Comparison of ENCODE assay signal across 23 cellular contexts in genomic region chr2:143683977-143684376, GRCh38.
"Had no signal": no experiment of that assay in that cellular context is flagged by ENCODE, and none has a peak within 500 bp of the region (broad histone marks: within the 10 kb centered on the region; RNA-seq: fewer than 3 reads in every experiment).

No MANE protein-coding gene starts in this region.

- H3K9me3 ChIP-seq: ascending aorta, breast epithelium had no signal

- H3K9me3 Mint-ChIP-seq: activated CD4-positive, alpha-beta T cell treated with anti-CD3 and anti-CD28 coated beads, Interleukin-2, amount 10 ng/mL, durations not matched to agents 24 days and 14 days; activated CD8-positive, alpha-beta T cell treated with anti-CD3 and anti-CD28 coated beads for 36 hours; activated naive CD4-positive, alpha-beta T cell treated with anti-CD3 and anti-CD28 coated beads, Interleukin-2, amount 50 U/mL, for 24 hours; activated naive CD8-positive, alpha-beta T cell treated with anti-CD3 and anti-CD28 coated beads, Interleukin-2, amount 10 ng/mL, durations not matched to agents 7 days and 5 days; activated T-cell treated with anti-CD3 and anti-CD28 coated beads, Interleukin-2, amount 50 U/mL, for 72 hours; activated T-helper 2 cell treated with anti-CD3 and anti-CD28 coated beads, Interferon-gamma antibody, Interleukin-2, Interleukin-4, amounts not matched to agents 10 μg/mL and 5 μg/mL and 100 μg/mL, durations not matched to agents 14 hours and 24 hours and 36 hours had no signal

- H3K4me3 Mint-ChIP-seq: activated CD4-positive, alpha-beta T cell treated with anti-CD3 and anti-CD28 coated beads, Interleukin-2, amount 10 ng/mL, durations not matched to agents 24 days and 14 days; activated CD8-positive, alpha-beta T cell treated with anti-CD3 and anti-CD28 coated beads for 36 hours; activated naive CD4-positive, alpha-beta T cell treated with anti-CD3 and anti-CD28 coated beads, Interleukin-2, amount 50 U/mL, for 24 hours; activated naive CD8-positive, alpha-beta T cell treated with anti-CD3 and anti-CD28 coated beads, Interleukin-2, amount 10 ng/mL, durations not matched to agents 7 days and 5 days; activated T-cell treated with anti-CD3 and anti-CD28 coated beads, Interleukin-2, amount 50 U/mL, for 72 hours had no signal

- ATAC-seq: activated CD8-positive, alpha-beta T cell treated with anti-CD3 and anti-CD28 coated beads for 36 hours; activated T-cell treated with anti-CD3 and anti-CD28 coated beads, Interleukin-2, amount 50 U/mL, for 72 hours had no signal

- DNase-seq: activated CD4-positive, alpha-beta T cell treated with anti-CD3 and anti-CD28 coated beads, Interleukin-2, amount 10 ng/mL, durations not matched to agents 24 days and 14 days; activated CD4-positive, alpha-beta T cell treated with anti-CD3 and anti-CD28 coated beads, Interleukin-2, amount 50 U/mL, for 4 hours; activated CD8-positive, alpha-beta T cell treated with anti-CD3 and anti-CD28 coated beads for 36 hours; activated gamma-delta T cell; activated naive CD4-positive, alpha-beta T cell treated with Interleukin-2 at 50 U/mL for 16 hours; activated naive CD8-positive, alpha-beta T cell treated with anti-CD3 and anti-CD28 coated beads, Interleukin-2, amount 10 ng/mL, durations not matched to agents 7 days and 5 days; activated T-cell treated with anti-CD3 and anti-CD28 coated beads, Interleukin-2, amount 50 U/mL, for 1 hour; activated T-cell treated with anti-CD3 and anti-CD28 coated beads, Interleukin-2, amount 50 U/mL, for 72 hours; amygdala; Karpas-422; KBM-7; NCI-H1105; NCI-H1417 treated with DMSO at 0.1 percent for 48 hours; NCI-H187 treated with DMSO at 0.1 percent for 48 hours; NCI-H2081 treated with DMSO at 0.1 percent for 48 hours; NCI-H226; Right ventricle myocardium superior; T1000 had no signal

- H3K27me3 ChIP-seq: ascending aorta, breast epithelium had no signal

- H3K36me3 ChIP-seq: ascending aorta, breast epithelium had no signal

- H3K4me3 ChIP-seq: ascending aorta, breast epithelium, SK-N-MC had no signal

- H3K4me1 ChIP-seq: ascending aorta, breast epithelium had no signal

- H3K27me3 Mint-ChIP-seq: activated CD4-positive, alpha-beta T cell treated with anti-CD3 and anti-CD28 coated beads, Interleukin-2, amount 10 ng/mL, durations not matched to agents 24 days and 14 days; activated CD8-positive, alpha-beta T cell treated with anti-CD3 and anti-CD28 coated beads for 36 hours; activated naive CD4-positive, alpha-beta T cell treated with anti-CD3 and anti-CD28 coated beads, Interleukin-2, amount 50 U/mL, for 24 hours; activated naive CD8-positive, alpha-beta T cell treated with anti-CD3 and anti-CD28 coated beads, Interleukin-2, amount 10 ng/mL, durations not matched to agents 7 days and 5 days had no signal

- H3K27ac Mint-ChIP-seq: activated CD4-positive, alpha-beta T cell treated with anti-CD3 and anti-CD28 coated beads, Interleukin-2, amount 10 ng/mL, durations not matched to agents 24 days and 14 days; activated CD8-positive, alpha-beta T cell treated with anti-CD3 and anti-CD28 coated beads for 36 hours; activated naive CD4-positive, alpha-beta T cell treated with anti-CD3 and anti-CD28 coated beads, Interleukin-2, amount 50 U/mL, for 24 hours; activated naive CD8-positive, alpha-beta T cell treated with anti-CD3 and anti-CD28 coated beads, Interleukin-2, amount 10 ng/mL, durations not matched to agents 7 days and 5 days; activated T-cell treated with anti-CD3 and anti-CD28 coated beads, Interleukin-2, amount 50 U/mL, for 72 hours; activated T-helper 2 cell treated with anti-CD3 and anti-CD28 coated beads, Interferon-gamma antibody, Interleukin-2, Interleukin-4, amounts not matched to agents 10 μg/mL and 5 μg/mL and 100 μg/mL, durations not matched to agents 14 hours and 24 hours and 36 hours had no signal

- H3K27ac ChIP-seq: ascending aorta, breast epithelium, SK-N-MC had no signal
